ENCODE assay signal across 14 cellular contexts in genomic region chr5:122736086-122736485, GRCh38. TPM values are rescaled to one million over a fixed set of nuclear protein-coding genes. Genes with fewer than 3 reads are reported as not detected.
DNase-seq lines count a peak whose midpoint lies in the region; ATAC-seq, FAIRE-seq and TF ChIP-seq lines count a peak whose summit lies in the region.
"Had no signal": no experiment of that assay in that cellular context is flagged by ENCODE, and none has a peak within 500 bp of the region (broad histone marks: within the 10 kb centered on the region; RNA-seq: fewer than 3 reads in every experiment).

No MANE protein-coding gene starts in this region.

- no peak for TF ChIP-seq CTCF in endothelial cell of umbilical vein (IDR thresholded peaks at IDR 0.05; ENCODE audit: extremely low read depth in 1 of 2, insufficient read depth in 1 of 2, low read depth in 1 of 2, low read length in 2 of 2)

- H3K4me1 ChIP-seq in endothelial cell of umbilical vein (ENCODE audit: control insufficient read depth, extremely low read depth, insufficient read depth, low read length), result peaks cover 9% of the 10 kb centered on the region

- H3K4me2 ChIP-seq in endothelial cell of umbilical vein (ENCODE audit: insufficient read depth, low read length), result peak overlapping the region; percentile 62

- dilution Hi-C loops in endothelial cell of umbilical vein (cut with MboI; ENCODE audit: extremely low pct_ligation_motif_present, low sequenced_read_pairs), result no loop called here

- TF ChIP-seq POLR2A in endothelial cell of umbilical vein (IDR thresholded peaks at IDR 0.05; ENCODE audit: low read depth, low read length), result no peak

- H3K9me3 ChIP-seq in endothelial cell of umbilical vein (replicated peaks; ENCODE audit: control insufficient read depth, insufficient read depth, low read length), result no peaks in the 10 kb centered on the region

- DNase-seq in endothelial cell of umbilical vein (ENCODE audit: low read depth, low spot score), result no peak
- DNase-seq in left ventricle myocardium superior, result no peak
- DNase-seq in NCI-H1436 (lab: John Stamatoyannopoulos, UW), result no peak
- DNase-seq in stimulated activated CD4-positive, alpha-beta T cell treated with anti-CD3 and anti-CD28 coated beads, Interleukin-2, amount 100 ng/mL, for 24 hours, result no peak
- DNase-seq in NCI-H510A (lab: John Stamatoyannopoulos, UW), result no peak
- DNase-seq: activated CD4-positive, alpha-beta T cell treated with anti-CD3 and anti-CD28 coated beads, Interleukin-2, amount 50 U/mL, for 4 hours; activated naive CD4-positive, alpha-beta T cell treated with anti-CD3 and anti-CD28 coated beads, Interleukin-2, amount 10 ng/mL, durations not matched to agents 7 days and 5 days; NCI-H774; stimulated activated CD4-positive, alpha-beta T cell treated with anti-CD3 and anti-CD28 coated beads, Interleukin-4, amount 100 ng/mL, for 24 hours had no signal

- POLR2A ChIA-PET in endothelial cell of umbilical vein (lab: Charles Lee), result no interaction called here

- CTCF ChIA-PET in endothelial cell of umbilical vein (lab: Charles Lee), result no interaction called here

- H3K79me2 ChIP-seq in endothelial cell of umbilical vein (ENCODE audit: control insufficient read depth, insufficient read depth, low read length), result no peaks in the 10 kb centered on the region

- no TSS peak for BruUV-seq in endothelial cell of umbilical vein (replicated peaks; lab: Mats Ljungman, UMichigan)

- FAIRE-seq in endothelial cell of umbilical vein (lab: Jason Lieb, UNC), result no peak
- FAIRE-seq: frontal cortex had no signal

- H3K36me3 ChIP-seq in endothelial cell of umbilical vein (ENCODE audit: control insufficient read depth in 2 of 2, extremely low read depth in 1 of 2, insufficient read depth in 2 of 2, low read length in 2 of 2), result no peaks in the 10 kb centered on the region

- H3K9me1 ChIP-seq in endothelial cell of umbilical vein (replicated peaks; ENCODE audit: control insufficient read depth, extremely low read depth, insufficient read depth, low read length), result no peaks in the 10 kb centered on the region

- no peak overlapping the region for H3K4me3 ChIP-seq in endothelial cell of umbilical vein (replicated peaks in 1 of 3; ENCODE audit: insufficient read depth in 1 of 3, low read depth in 1 of 3, low read length in 3 of 3)
- H3K4me3 ChIP-seq: SK-N-MC had no signal

- H3K9ac ChIP-seq in endothelial cell of umbilical vein (replicated peaks; ENCODE audit: extremely low read depth, insufficient read depth, low read length), result no peak overlapping the region

- intact Hi-C loops in endothelial cell of umbilical vein (cut with micrococcal nuclease), result no loop called here
- intact Hi-C loops in left ventricle myocardium superior (cut with micrococcal nuclease), result no loop called here

- no peaks in the 10 kb centered on the region for H3K27me3 ChIP-seq in endothelial cell of umbilical vein (ENCODE audit: control insufficient read depth in 2 of 2, insufficient read depth in 2 of 2, low read length in 2 of 2)

- H3K27ac ChIP-seq in endothelial cell of umbilical vein (ENCODE audit: insufficient read depth, low read depth, low read length), result peak overlapping the region; percentile 29
- H3K27ac ChIP-seq: SK-N-MC had no signal

- peak; percentile 99 for ATAC-seq in GM18511 (IDR thresholded peaks at IDR 0.05; ENCODE audit: unreplicated experiment)
- ATAC-seq in GM21515 (IDR thresholded peaks at IDR 0.05; ENCODE audit: unreplicated experiment), result peak; percentile 83
- peak; percentile 82 for ATAC-seq in HG03196 (IDR thresholded peaks at IDR 0.05; ENCODE audit: unreplicated experiment)
- ATAC-seq in left ventricle myocardium superior, result no peak

- H2AFZ ChIP-seq in endothelial cell of umbilical vein (ENCODE audit: low read depth, low read length), result peak overlapping the region; percentile 93

- no peaks in the 10 kb centered on the region for H4K20me1 ChIP-seq in endothelial cell of umbilical vein (replicated peaks; ENCODE audit: control insufficient read depth, extremely low read depth, insufficient read depth, low read length)

TF ChIP-seq in endothelial cell of umbilical vein, 7 proteins besides CTCF, POLR2A, EP300 and RAD21:
- TF ChIP-seq JUN (IDR thresholded peaks at IDR 0.05; ENCODE audit: borderline replicate concordance, insufficient read depth, insufficient read length, low read depth) (no peak), MAX (IDR thresholded peaks at IDR 0.05; ENCODE audit: insufficient read depth, insufficient read length) (no peak), EZH2 (IDR thresholded peaks at IDR 0.05; ENCODE audit: borderline replicate concordance, low read depth, low read length, severe bottlenecking) (no peak), FOS (IDR thresholded peaks at IDR 0.05; ENCODE audit: borderline replicate concordance, insufficient read depth, low read length) (no peak), GATA2 (IDR thresholded peaks at IDR 0.05; ENCODE audit: insufficient read depth, insufficient read length, low read depth, low read length) (no peak), POLR2AphosphoS5 (IDR thresholded peaks at IDR 0.05; ENCODE audit: insufficient read depth, low read depth, low read length) (no peak), MYC (IDR thresholded peaks at IDR 0.05; ENCODE audit: low read depth, low read length) (no peak)

RNA-seq across cellular contexts. Expression of gene SNX2, which starts 38.8 kb away (rescaled TPM):
- total RNA-seq in endothelial cell of umbilical vein (46.3 and 51.2 TPM in 2 replicates), left ventricle myocardium superior (38.2 TPM)
- 14.4 and 22.3 TPM in 2 replicates for polyA plus RNA-seq in endothelial cell of umbilical vein
- polyA plus RNA-seq in endothelial cell of umbilical vein (2011; cell fraction: cytosol; rRNA removed), result 30.7 and 31.5 TPM in 2 replicates
- polyA plus RNA-seq in endothelial cell of umbilical vein (2011; cell fraction: nucleus; rRNA removed), result 14.4 and 18.6 TPM in 2 replicates
- 48.8 and 62.0 TPM in 2 replicates for polyA plus RNA-seq in endothelial cell of umbilical vein (2012)
- 29.1 and 30.5 TPM in 2 replicates for polyA minus RNA-seq in endothelial cell of umbilical vein
- 58.7 TPM for polyA minus RNA-seq in endothelial cell of umbilical vein (2011; cell fraction: cytosol; rRNA and poly(A)+ RNA removed)
- 32.7 and 45.2 TPM in 2 replicates for polyA minus RNA-seq in endothelial cell of umbilical vein (2011; cell fraction: nucleus; rRNA and poly(A)+ RNA removed)
